In genomic region chr6:11066505-11067347, GRCh38 we compare ENCODE assay signal across 1 cellular context.
A peak's percentile ranks its signal among the peaks of the same experiment; 100 is the strongest.
TF ChIP-seq lines count a peak whose summit lies in the region.

No MANE protein-coding gene starts in this region.

TF ChIP-seq in HepG2, 621 proteins besides CTCF, POLR2A, EP300 and RAD21 (continued from another document and continues in another):
- TF ChIP-seq, protein P1, sequence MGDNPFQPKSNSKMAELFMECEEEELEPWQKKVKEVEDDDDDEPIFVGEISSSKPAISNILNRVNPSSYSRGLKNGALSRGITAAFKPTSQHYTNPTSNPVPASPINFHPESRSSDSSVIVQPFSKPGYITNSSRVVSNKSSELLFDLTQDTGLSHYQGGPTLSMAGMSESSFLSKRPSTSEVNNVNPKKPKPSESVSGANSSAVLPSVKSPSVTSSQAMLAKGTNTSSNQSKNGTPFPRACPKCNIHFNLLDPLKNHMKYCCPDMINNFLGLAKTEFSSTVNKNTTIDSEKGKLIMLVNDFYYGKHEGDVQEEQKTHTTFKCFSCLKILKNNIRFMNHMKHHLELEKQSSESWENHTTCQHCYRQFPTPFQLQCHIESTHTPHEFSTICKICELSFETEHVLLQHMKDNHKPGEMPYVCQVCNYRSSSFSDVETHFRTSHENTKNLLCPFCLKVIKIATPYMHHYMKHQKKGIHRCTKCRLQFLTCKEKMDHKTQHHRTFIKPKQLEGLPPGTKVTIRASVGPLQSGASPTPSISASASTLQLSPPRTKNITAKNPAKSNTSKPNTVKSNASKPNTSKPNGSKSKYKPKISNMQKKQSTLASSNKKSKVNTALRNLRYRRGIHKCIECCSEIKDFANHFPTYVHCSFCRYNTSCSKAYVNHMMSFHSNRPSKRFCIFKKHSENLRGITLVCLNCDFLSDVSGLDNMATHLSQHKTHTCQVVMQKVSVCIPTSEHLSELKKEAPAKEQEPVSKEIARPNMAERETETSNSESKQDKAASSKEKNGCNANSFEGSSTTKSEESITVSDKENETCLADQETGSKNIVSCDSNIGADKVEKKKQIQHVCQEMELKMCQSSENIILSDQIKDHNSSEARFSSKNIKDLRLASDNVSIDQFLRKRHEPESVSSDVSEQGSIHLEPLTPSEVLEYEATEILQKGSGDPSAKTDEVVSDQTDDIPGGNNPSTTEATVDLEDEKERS (CRISPR knock-in tag; IDR thresholded peaks at IDR 0.05) = 0 out of 2 replicates have a peak, but pooled peaks have one; percentile 15
- TF ChIP-seq ZMYM3 (CRISPR knock-in tag; IDR thresholded peaks at IDR 0.05) (no peak), ZNF276 (CRISPR knock-in tag; IDR thresholded peaks at IDR 0.05; ENCODE audit: low read depth) (no peak), ELF4 (CRISPR knock-in tag; IDR thresholded peaks at IDR 0.05; ENCODE audit: borderline replicate concordance) (0 out of 2 replicates have a peak, but pooled peaks have one; percentile 71), IRF2 (CRISPR knock-in tag; IDR thresholded peaks at IDR 0.05) (no peak), GLI4 (CRISPR knock-in tag; IDR thresholded peaks at IDR 0.05; ENCODE audit: borderline replicate concordance) (peak; percentile 89; the same call in 1 of the 2 replicates), CREM (IDR thresholded peaks at IDR 0.05) (peak; percentile 93), CREM (CRISPR knock-in tag; IDR thresholded peaks at IDR 0.05) (no peak), ATF1 (CRISPR knock-in tag; IDR thresholded peaks at IDR 0.05) (peak; percentile 82), GATAD2A (CRISPR knock-in tag; IDR thresholded peaks at IDR 0.05) (peak; percentile 55; the same call in 1 of the 2 replicates), ARHGAP35 (CRISPR knock-in tag; IDR thresholded peaks at IDR 0.05; ENCODE audit: borderline replicate concordance) (no peak), NFYB (CRISPR knock-in tag; IDR thresholded peaks at IDR 0.05) (no peak), LCORL (IDR thresholded peaks at IDR 0.05) (no peak), LCORL (CRISPR knock-in tag; IDR thresholded peaks at IDR 0.05) (no peak), ZNF761 (CRISPR knock-in tag; conservative IDR thresholded peaks at IDR 0.05) (no peak), ZNF782 (CRISPR knock-in tag; IDR thresholded peaks at IDR 0.05; ENCODE audit: borderline replicate concordance) (no peak), HHEX (CRISPR knock-in tag; IDR thresholded peaks at IDR 0.05) (peak; percentile 32; the same call in 1 of the 2 replicates), ESRRA (CRISPR knock-in tag; IDR thresholded peaks at IDR 0.05; ENCODE audit: low read depth) (peak; percentile 19; the same call in 1 of the 2 replicates), ZNF256 (CRISPR knock-in tag; conservative IDR thresholded peaks at IDR 0.05) (no peak), ZBTB38 (CRISPR knock-in tag; IDR thresholded peaks at IDR 0.05) (no peak), ZNF160 (CRISPR knock-in tag; IDR thresholded peaks at IDR 0.05) (no peak), SAP130 (CRISPR knock-in tag; IDR thresholded peaks at IDR 0.05; ENCODE audit: low read depth) (peak; percentile 82), ISL2 (CRISPR knock-in tag; IDR thresholded peaks at IDR 0.05) (peak; percentile 91), NCOA2 (CRISPR knock-in tag; IDR thresholded peaks at IDR 0.05) (peak; percentile 72), PLSCR1 (CRISPR knock-in tag; IDR thresholded peaks at IDR 0.05; ENCODE audit: borderline replicate concordance) (no peak), DNMT3B (CRISPR knock-in tag; conservative IDR thresholded peaks at IDR 0.05) (no peak), RFX3 (CRISPR knock-in tag; IDR thresholded peaks at IDR 0.05) (no peak), ZNF143 (CRISPR knock-in tag; IDR thresholded peaks at IDR 0.05) (0 out of 2 replicates have a peak, but pooled peaks have one; percentile 31), IRX3 (CRISPR knock-in tag; IDR thresholded peaks at IDR 0.05; ENCODE audit: borderline replicate concordance, low read depth) (no peak), DNMT1 (CRISPR knock-in tag; IDR thresholded peaks at IDR 0.05) (no peak), TBL1XR1 (IDR thresholded peaks at IDR 0.05; ENCODE audit: borderline replicate concordance, low read length, partially characterized antibody) (peak; percentile 39), MAFK (conservative IDR thresholded peaks at IDR 0.05 in 1 of 2, IDR thresholded peaks at IDR 0.05 in 1 of 2; ENCODE audit: low read length in 2 of 2) (peak; percentile 50 to 54; a peak in 3 of 4 replicates), JUNB (CRISPR knock-in tag; IDR thresholded peaks at IDR 0.05; ENCODE audit: borderline replicate concordance) (peak; percentile 50; the same call in 1 of the 2 replicates), SNAPC2 (CRISPR knock-in tag; IDR thresholded peaks at IDR 0.05) (peak; percentile 49; the same call in 1 of the 2 replicates), MED1 (CRISPR knock-in tag; IDR thresholded peaks at IDR 0.05) (peak; percentile 81), ZNF282 (IDR thresholded peaks at IDR 0.05; ENCODE audit: partially characterized antibody) (no peak), ZNF296 (CRISPR knock-in tag; conservative IDR thresholded peaks at IDR 0.05) (no peak), HDAC2 (CRISPR knock-in tag; IDR thresholded peaks at IDR 0.05) (peak; percentile 68; the same call in 1 of the 2 replicates), TGIF2 (CRISPR knock-in tag; IDR thresholded peaks at IDR 0.05) (0 out of 2 replicates have a peak, but pooled peaks have one; percentile 6), ATF7 (IDR thresholded peaks at IDR 0.05) (peak; percentile 21; the same call in 1 of the 2 replicates), ATF7 (CRISPR knock-in tag; IDR thresholded peaks at IDR 0.05) (no peak; the same call in 1 of the 2 replicates), ZNF816 (CRISPR knock-in tag; IDR thresholded peaks at IDR 0.05; ENCODE audit: borderline replicate concordance) (no peak; the same call in 1 of the 2 replicates), MYPOP (CRISPR knock-in tag; IDR thresholded peaks at IDR 0.05) (0 out of 2 replicates have a peak, but pooled peaks have one; percentile 36), SNRNP70 (IDR thresholded peaks at IDR 0.05; ENCODE audit: low read depth, low read length) (no peak)
- TF ChIP-seq, protein P2, sequence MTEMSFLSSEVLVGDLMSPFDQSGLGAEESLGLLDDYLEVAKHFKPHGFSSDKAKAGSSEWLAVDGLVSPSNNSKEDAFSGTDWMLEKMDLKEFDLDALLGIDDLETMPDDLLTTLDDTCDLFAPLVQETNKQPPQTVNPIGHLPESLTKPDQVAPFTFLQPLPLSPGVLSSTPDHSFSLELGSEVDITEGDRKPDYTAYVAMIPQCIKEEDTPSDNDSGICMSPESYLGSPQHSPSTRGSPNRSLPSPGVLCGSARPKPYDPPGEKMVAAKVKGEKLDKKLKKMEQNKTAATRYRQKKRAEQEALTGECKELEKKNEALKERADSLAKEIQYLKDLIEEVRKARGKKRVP (CRISPR knock-in tag; IDR thresholded peaks at IDR 0.05) = 0 out of 4 replicates have a peak, but pooled peaks of 1 of the 2 experiments have one; percentile 26
- TF ChIP-seq, protein P3, sequence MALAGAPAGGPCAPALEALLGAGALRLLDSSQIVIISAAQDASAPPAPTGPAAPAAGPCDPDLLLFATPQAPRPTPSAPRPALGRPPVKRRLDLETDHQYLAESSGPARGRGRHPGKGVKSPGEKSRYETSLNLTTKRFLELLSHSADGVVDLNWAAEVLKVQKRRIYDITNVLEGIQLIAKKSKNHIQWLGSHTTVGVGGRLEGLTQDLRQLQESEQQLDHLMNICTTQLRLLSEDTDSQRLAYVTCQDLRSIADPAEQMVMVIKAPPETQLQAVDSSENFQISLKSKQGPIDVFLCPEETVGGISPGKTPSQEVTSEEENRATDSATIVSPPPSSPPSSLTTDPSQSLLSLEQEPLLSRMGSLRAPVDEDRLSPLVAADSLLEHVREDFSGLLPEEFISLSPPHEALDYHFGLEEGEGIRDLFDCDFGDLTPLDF (CRISPR knock-in tag; IDR thresholded peaks at IDR 0.05) = peak; percentile 60; the same call in 1 of the 2 replicates
- TF ChIP-seq, protein P4, sequence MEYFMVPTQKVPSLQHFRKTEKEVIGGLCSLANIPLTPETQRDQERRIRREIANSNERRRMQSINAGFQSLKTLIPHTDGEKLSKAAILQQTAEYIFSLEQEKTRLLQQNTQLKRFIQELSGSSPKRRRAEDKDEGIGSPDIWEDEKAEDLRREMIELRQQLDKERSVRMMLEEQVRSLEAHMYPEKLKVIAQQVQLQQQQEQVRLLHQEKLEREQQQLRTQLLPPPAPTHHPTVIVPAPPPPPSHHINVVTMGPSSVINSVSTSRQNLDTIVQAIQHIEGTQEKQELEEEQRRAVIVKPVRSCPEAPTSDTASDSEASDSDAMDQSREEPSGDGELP (IDR thresholded peaks at IDR 0.05; ENCODE audit: borderline replicate concordance, low read depth) = peak; percentile 85; the same call in 1 of the 2 replicates
- TF ChIP-seq, protein P5, sequence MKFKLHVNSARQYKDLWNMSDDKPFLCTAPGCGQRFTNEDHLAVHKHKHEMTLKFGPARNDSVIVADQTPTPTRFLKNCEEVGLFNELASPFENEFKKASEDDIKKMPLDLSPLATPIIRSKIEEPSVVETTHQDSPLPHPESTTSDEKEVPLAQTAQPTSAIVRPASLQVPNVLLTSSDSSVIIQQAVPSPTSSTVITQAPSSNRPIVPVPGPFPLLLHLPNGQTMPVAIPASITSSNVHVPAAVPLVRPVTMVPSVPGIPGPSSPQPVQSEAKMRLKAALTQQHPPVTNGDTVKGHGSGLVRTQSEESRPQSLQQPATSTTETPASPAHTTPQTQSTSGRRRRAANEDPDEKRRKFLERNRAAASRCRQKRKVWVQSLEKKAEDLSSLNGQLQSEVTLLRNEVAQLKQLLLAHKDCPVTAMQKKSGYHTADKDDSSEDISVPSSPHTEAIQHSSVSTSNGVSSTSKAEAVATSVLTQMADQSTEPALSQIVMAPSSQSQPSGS (CRISPR knock-in tag; IDR thresholded peaks at IDR 0.05) = peak; percentile 79; the same call in 1 of the 2 replicates
- TF ChIP-seq, protein P6, sequence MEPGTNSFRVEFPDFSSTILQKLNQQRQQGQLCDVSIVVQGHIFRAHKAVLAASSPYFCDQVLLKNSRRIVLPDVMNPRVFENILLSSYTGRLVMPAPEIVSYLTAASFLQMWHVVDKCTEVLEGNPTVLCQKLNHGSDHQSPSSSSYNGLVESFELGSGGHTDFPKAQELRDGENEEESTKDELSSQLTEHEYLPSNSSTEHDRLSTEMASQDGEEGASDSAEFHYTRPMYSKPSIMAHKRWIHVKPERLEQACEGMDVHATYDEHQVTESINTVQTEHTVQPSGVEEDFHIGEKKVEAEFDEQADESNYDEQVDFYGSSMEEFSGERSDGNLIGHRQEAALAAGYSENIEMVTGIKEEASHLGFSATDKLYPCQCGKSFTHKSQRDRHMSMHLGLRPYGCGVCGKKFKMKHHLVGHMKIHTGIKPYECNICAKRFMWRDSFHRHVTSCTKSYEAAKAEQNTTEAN (CRISPR knock-in tag; conservative IDR thresholded peaks at IDR 0.05) = 0 out of 2 replicates have a peak, but pooled peaks have one; percentile 15
- TF ChIP-seq, protein P7, sequence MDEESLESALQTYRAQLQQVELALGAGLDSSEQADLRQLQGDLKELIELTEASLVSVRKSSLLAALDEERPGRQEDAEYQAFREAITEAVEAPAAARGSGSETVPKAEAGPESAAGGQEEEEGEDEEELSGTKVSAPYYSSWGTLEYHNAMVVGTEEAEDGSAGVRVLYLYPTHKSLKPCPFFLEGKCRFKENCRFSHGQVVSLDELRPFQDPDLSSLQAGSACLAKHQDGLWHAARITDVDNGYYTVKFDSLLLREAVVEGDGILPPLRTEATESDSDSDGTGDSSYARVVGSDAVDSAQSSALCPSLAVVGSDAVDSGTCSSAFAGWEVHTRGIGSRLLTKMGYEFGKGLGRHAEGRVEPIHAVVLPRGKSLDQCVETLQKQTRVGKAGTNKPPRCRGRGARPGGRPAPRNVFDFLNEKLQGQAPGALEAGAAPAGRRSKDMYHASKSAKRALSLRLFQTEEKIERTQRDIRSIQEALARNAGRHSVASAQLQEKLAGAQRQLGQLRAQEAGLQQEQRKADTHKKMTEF (CRISPR knock-in tag; IDR thresholded peaks at IDR 0.05) = peak; percentile 79; the same call in 1 of the 2 replicates
- TF ChIP-seq, protein P8, sequence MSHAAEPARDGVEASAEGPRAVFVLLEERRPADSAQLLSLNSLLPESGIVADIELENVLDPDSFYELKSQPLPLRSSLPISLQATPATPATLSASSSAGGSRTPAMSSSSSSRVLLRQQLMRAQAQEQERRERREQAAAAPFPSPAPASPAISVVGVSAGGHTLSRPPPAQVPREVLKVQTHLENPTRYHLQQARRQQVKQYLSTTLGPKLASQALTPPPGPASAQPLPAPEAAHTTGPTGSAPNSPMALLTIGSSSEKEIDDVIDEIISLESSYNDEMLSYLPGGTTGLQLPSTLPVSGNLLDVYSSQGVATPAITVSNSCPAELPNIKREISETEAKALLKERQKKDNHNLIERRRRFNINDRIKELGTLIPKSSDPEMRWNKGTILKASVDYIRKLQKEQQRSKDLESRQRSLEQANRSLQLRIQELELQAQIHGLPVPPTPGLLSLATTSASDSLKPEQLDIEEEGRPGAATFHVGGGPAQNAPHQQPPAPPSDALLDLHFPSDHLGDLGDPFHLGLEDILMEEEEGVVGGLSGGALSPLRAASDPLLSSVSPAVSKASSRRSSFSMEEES (CRISPR knock-in tag; IDR thresholded peaks at IDR 0.05) = peak; percentile 71; the same call in 1 of the 2 replicates
